ENCODE assay signal across 8 cellular contexts in the genomic region with DNA sequence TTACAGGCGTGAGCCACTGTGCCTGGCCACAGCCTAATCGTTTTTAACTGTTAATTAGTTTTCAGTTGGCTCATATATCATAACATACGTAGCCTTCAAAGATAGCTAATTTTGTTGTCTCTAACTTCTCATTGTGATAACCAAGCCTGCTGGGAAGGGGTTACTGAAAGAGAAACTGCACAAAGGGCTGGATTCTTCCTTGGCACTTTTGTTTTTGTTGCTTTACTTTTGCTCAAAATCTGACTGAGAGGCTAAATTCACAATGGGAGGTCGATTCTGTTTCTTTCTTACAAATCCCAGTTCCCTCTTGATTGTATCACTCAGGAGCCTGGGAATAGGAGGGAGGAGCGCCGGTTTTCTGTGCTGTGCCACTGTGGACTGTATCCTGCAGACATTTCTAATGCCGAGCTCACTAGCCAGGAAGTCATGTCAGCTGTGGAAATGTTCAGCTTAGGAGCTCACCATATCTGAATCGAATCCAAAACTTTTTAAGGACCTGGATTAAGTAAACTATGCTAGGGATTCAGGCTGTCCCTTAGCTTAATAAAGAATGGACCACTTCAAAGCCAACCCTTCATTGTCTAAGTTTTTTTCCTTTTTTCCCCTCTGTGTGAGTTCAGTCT.
DNase-seq lines count a peak whose midpoint lies in the region; ATAC-seq and TF ChIP-seq lines count a peak whose summit lies in the region.

No MANE protein-coding gene starts in this region.

- H3F3A ChIP-seq in Loucy (ENCODE audit: low read depth), result no peaks in the 10 kb centered on the region

- peak overlapping the region; percentile 74 to 83 for H3K27ac ChIP-seq in breast epithelium
- peak overlapping the region; percentile 80 to 89 for H3K27ac ChIP-seq in tibial artery

- H4K20me1 ChIP-seq in Loucy (ENCODE audit: insufficient read depth, low read length, poor library complexity, severe bottlenecking), result no peaks in the 10 kb centered on the region

- H2AFZ ChIP-seq in Loucy (ENCODE audit: low read length), result peak overlapping the region; percentile 63

- H3K9me3 ChIP-seq in Loucy (ENCODE audit: insufficient read depth, low read depth, low read length) (no peaks in the 10 kb centered on the region), breast epithelium (no peaks in the 10 kb centered on the region), tibial artery (no peaks in the 10 kb centered on the region)

- H3K36me3 Mint-ChIP-seq in activated CD4-positive, alpha-beta T cell treated with anti-CD3 and anti-CD28 coated beads for 36 hours (ENCODE audit: low read depth), result no peaks in the 10 kb centered on the region

- TF ChIP-seq CTCF in Loucy (conservative IDR thresholded peaks at IDR 0.05; ENCODE audit: low read length) (no peak), breast epithelium (IDR thresholded peaks at IDR 0.05) (no peak), tibial artery (IDR thresholded peaks at IDR 0.05) (no peak)

- peaks cover 7% of the 10 kb centered on the region for H3K9me3 Mint-ChIP-seq in activated CD4-positive, alpha-beta T cell treated with anti-CD3 and anti-CD28 coated beads for 36 hours (ENCODE audit: low read depth)

- ATAC-seq in left lobe of liver (peak; percentile 93), GM18502 (IDR thresholded peaks at IDR 0.05; ENCODE audit: poor library complexity, unreplicated experiment) (no peak)
- no peak for ATAC-seq in activated CD4-positive, alpha-beta T cell treated with anti-CD3 and anti-CD28 coated beads for 36 hours

- intact Hi-C loops in breast epithelium (cut with DNase I; ENCODE audit: low total_unique reads), result no loop called here
- intact Hi-C loops in tibial artery (cut with DNase I; ENCODE audit: low total_unique reads), result no loop called here
- intact Hi-C loops in activated CD4-positive, alpha-beta T cell treated with anti-CD3 and anti-CD28 coated beads for 36 hours (cut with DNase I, micrococcal nuclease), result no loop called here

- H3K27me3 Mint-ChIP-seq in activated CD4-positive, alpha-beta T cell treated with anti-CD3 and anti-CD28 coated beads for 36 hours, result no peaks in the 10 kb centered on the region

- H3K4me2 ChIP-seq in Loucy (ENCODE audit: low read depth, low read length, poor library complexity, severe bottlenecking), result peak overlapping the region; percentile 58

- no peak overlapping the region for H3K4me3 Mint-ChIP-seq in activated CD4-positive, alpha-beta T cell treated with anti-CD3 and anti-CD28 coated beads for 36 hours

- DNase-seq in breast epithelium (ENCODE audit: low spot score in 2 of 2), result no peak
- no peak for DNase-seq in left lobe of liver (ENCODE audit: low spot score)
- peak; percentile 50 to 69 for DNase-seq in tibial artery
- DNase-seq in activated CD4-positive, alpha-beta T cell treated with anti-CD3 and anti-CD28 coated beads for 36 hours, result no peak
- no peak for DNase-seq in stimulated activated CD4-positive, alpha-beta T cell treated with anti-CD3 and anti-CD28 coated beads, Interleukin-2, amount 100 ng/mL, for 24 hours
- no peak for DNase-seq in NCI-H524 treated with DMSO at 0.1 percent for 48 hours (lab: John Stamatoyannopoulos, UW)

- H3K4me1 Mint-ChIP-seq in activated CD4-positive, alpha-beta T cell treated with anti-CD3 and anti-CD28 coated beads for 36 hours, result no peaks in the 10 kb centered on the region

- POLR2A ChIA-PET in activated CD4-positive, alpha-beta T cell treated with anti-CD3 and anti-CD28 coated beads for 36 hours (lab: Charles Lee), result no interaction called here

- peak overlapping the region; percentile 62 for H3K9ac ChIP-seq in Loucy (ENCODE audit: low read depth, low read length, poor library complexity, severe bottlenecking)

- no peak overlapping the region for H3K27ac Mint-ChIP-seq in activated CD4-positive, alpha-beta T cell treated with anti-CD3 and anti-CD28 coated beads for 36 hours

- peak overlapping the region; percentile 8 for H3K4me3 ChIP-seq in Loucy (ENCODE audit: low read length, poor library complexity, severe bottlenecking)
- peak overlapping the region; percentile 19 to 36 (median 36) for H3K4me3 ChIP-seq in breast epithelium
- peak overlapping the region; percentile 10 to 35 for H3K4me3 ChIP-seq in tibial artery

- peaks cover 51% of the 10 kb centered on the region for H3K4me1 ChIP-seq in Loucy (ENCODE audit: insufficient read depth, low read length, poor library complexity, severe bottlenecking)
- no peaks in the 10 kb centered on the region for H3K4me1 ChIP-seq in breast epithelium
- H3K4me1 ChIP-seq in tibial artery, result peaks cover 0 to 37% (median 15%) of the 10 kb centered on the region in 4 donors

- no peaks in the 10 kb centered on the region for H3K27me3 ChIP-seq in Loucy (ENCODE audit: insufficient read depth, low read length, poor library complexity, severe bottlenecking)
- no peaks in the 10 kb centered on the region for H3K27me3 ChIP-seq in breast epithelium
- H3K27me3 ChIP-seq in tibial artery, result no peaks in the 10 kb centered on the region

- CTCF ChIA-PET in activated CD4-positive, alpha-beta T cell treated with anti-CD3 and anti-CD28 coated beads for 36 hours (lab: Charles Lee), result interaction anchor here (0.7 kb wide), 1 partner anchor 27 kb away, joined by 3 read pairs; no protein-coding TSS in a partner anchor

- no peaks in the 10 kb centered on the region for H3K79me2 ChIP-seq in Loucy (ENCODE audit: insufficient read depth, low read length)

- H3K9me2 ChIP-seq in Loucy (replicated peaks; ENCODE audit: low read depth, low read length), result no peaks in the 10 kb centered on the region

- no peak for TF ChIP-seq POLR2A in breast epithelium (IDR thresholded peaks at IDR 0.05)

- no peaks in the 10 kb centered on the region for H3K36me3 ChIP-seq in Loucy (ENCODE audit: insufficient read depth, low read length)
- no peaks in the 10 kb centered on the region for H3K36me3 ChIP-seq in breast epithelium
- no peaks in the 10 kb centered on the region for H3K36me3 ChIP-seq in tibial artery

Comparison
In these comparisons a context has a peak if more than half of its experiments do, and no peak if none do; other contexts are left out.
1. DNase-seq: peak in tibial artery (2 of 2); none in breast epithelium (0 of 2), left lobe of liver (single experiment), activated CD4-positive, alpha-beta T cell treated with anti-CD3 and anti-CD28 coated beads for 36 hours (single experiment), stimulated activated CD4-positive, alpha-beta T cell treated with anti-CD3 and anti-CD28 coated beads, Interleukin-2, amount 100 ng/mL, for 24 hours (0 of 2) and NCI-H524 treated with DMSO at 0.1 percent for 48 hours (single experiment).
2. Peak in every context shown above with its lines, with median percentiles within 50 percentile points of each other: H3K4me3 ChIP-seq.